In genomic region chr6:127301199-127301700, GRCh38 we compare ENCODE assay signal across 2 cellular contexts.
TF ChIP-seq lines count a peak whose summit lies in the region.

No MANE protein-coding gene starts in this region.

TF ChIP-seq in IMR-90, 13 proteins besides CTCF, POLR2A, EP300 and RAD21:
- TF ChIP-seq MXI1 (IDR thresholded peaks at IDR 0.05; ENCODE audit: borderline replicate concordance, low read depth, low read length), result no peak
- TF ChIP-seq RCOR1 (IDR thresholded peaks at IDR 0.05; ENCODE audit: insufficient replicate concordance, low read length), result no peak
- no peak for TF ChIP-seq RFX5 (IDR thresholded peaks at IDR 0.05; ENCODE audit: low read depth, low read length)
- TF ChIP-seq MAFK (IDR thresholded peaks at IDR 0.05; ENCODE audit: low read depth, low read length), result no peak
- TF ChIP-seq ELK1 (IDR thresholded peaks at IDR 0.05; ENCODE audit: borderline replicate concordance, low read depth, low read length), result no peak
- no peak for TF ChIP-seq SMC3 (IDR thresholded peaks at IDR 0.05; ENCODE audit: low read depth, low read length)
TF ChIP-seq in IMR-90: peak in this region for 0.

TF ChIP-seq in endothelial cell of umbilical vein, 7 proteins besides CTCF, POLR2A, EP300 and RAD21:
- no peak for TF ChIP-seq EZH2 (IDR thresholded peaks at IDR 0.05; ENCODE audit: borderline replicate concordance, low read depth, low read length, severe bottlenecking)
- TF ChIP-seq GATA2 (IDR thresholded peaks at IDR 0.05; ENCODE audit: insufficient read depth, insufficient read length, low read depth, low read length), result peak; percentile 68
- no peak for TF ChIP-seq FOS (IDR thresholded peaks at IDR 0.05; ENCODE audit: borderline replicate concordance, insufficient read depth, low read length)
- TF ChIP-seq MYC (IDR thresholded peaks at IDR 0.05; ENCODE audit: low read depth, low read length), result no peak
- TF ChIP-seq POLR2AphosphoS5 (IDR thresholded peaks at IDR 0.05; ENCODE audit: insufficient read depth, low read depth, low read length), result peak; percentile 23
